ENCODE assay signal across 1 cellular context in the genomic region with DNA sequence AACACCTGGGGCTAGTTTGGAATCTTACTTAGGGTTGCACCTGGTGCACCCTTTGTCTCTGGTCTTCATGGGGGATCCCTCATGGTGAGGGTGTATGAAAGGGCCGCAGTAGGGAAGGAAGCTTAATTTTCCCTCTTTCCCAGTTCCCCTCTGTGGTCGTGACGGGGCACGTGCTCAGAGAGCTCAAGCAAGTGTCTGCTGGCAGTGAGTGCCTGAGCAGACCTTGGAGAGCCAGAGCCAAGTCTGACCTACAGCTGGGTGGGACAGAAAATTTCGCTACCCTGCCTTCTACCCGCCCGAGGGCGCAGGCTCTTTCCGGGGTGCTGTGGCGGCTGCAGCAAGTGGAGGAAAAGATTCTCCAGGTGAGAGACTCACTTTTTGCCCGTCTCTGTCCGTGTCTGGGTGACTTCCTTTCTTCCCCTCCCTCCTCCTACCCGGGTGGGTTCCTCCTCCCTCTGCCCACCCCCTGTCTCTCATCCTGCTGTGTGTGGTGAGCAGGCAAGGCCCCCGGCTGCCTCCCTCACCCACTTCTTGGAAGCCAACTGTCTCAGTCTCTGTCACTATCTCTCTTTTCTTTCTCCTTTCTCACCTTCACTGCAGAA.
A peak's percentile ranks its signal among the peaks of the same experiment; 100 is the strongest.
TF ChIP-seq lines count a peak whose summit lies in the region.

No MANE protein-coding gene starts in this region.

TF ChIP-seq in H1, 55 proteins besides CTCF, POLR2A, EP300 and RAD21:
- TF ChIP-seq TCF12 (IDR thresholded peaks at IDR 0.05; ENCODE audit: low read depth, low read length) (peak; percentile 95), PHF8 (conservative IDR thresholded peaks at IDR 0.05; ENCODE audit: low read depth, low read length) (no peak), TEAD4 (IDR thresholded peaks at IDR 0.05; ENCODE audit: low read depth, low read length) (no peak), E2F6 (IDR thresholded peaks at IDR 0.05) (peak; percentile 94), HDAC2 (IDR thresholded peaks at IDR 0.05; ENCODE audit: borderline replicate concordance in 1 of 2, low read depth in 2 of 2, low read length in 2 of 2) (peak in 1 of 2 experiments; percentile 56; a peak in 2 of 4 replicates), TBP (IDR thresholded peaks at IDR 0.05; ENCODE audit: low read depth, low read length) (no peak)
- TF ChIP-seq, protein P1, sequence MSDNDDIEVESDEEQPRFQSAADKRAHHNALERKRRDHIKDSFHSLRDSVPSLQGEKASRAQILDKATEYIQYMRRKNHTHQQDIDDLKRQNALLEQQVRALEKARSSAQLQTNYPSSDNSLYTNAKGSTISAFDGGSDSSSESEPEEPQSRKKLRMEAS (IDR thresholded peaks at IDR 0.05): peak; percentile 92
